Comparison of ENCODE assay signal across 22 cellular contexts in the genomic region with DNA sequence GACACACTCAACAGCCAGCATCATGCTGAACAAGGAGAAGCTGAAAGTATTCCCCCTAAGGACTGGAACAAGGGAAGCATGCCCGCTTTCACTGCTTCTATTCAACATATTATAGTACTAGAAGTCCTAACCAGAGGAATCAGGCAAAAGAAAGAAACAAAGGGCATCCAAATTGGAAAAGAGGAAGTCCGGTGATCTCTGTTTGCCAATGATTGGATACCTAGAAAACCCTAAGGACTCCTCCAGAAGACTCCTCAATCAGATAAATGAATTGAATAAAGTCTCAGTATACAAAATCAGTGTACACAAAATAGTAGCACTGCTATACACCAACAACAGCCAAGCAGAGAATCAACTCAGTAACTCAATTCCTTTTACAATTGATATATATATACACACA. TPM values are rescaled to one million over a fixed set of nuclear protein-coding genes. Genes with fewer than 3 reads are reported as not detected.
"Had no signal": no experiment of that assay in that cellular context is flagged by ENCODE, and none has a peak within 500 bp of the region (broad histone marks: within the 10 kb centered on the region; RNA-seq: fewer than 3 reads in every experiment).

No MANE protein-coding gene starts in this region.

- ATAC-seq: foreskin keratinocyte, gastroesophageal sphincter, heart left ventricle, left cardiac atrium, left lung, left ventricle myocardium superior, lower lobe of right lung, mucosa of descending colon had no signal

- DNase-seq: dermis blood vessel endothelial cell; dorsolateral prefrontal cortex; effector CD4-positive, alpha-beta T cell; effector memory CD4-positive, alpha-beta T cell; foreskin keratinocyte; heart left ventricle; hypothalamus; immature natural killer cell; left cardiac atrium; left lung; left ventricle myocardium superior; lower lobe of right lung; mesenchymal stem cell; mucosa of descending colon; naive B cell had no signal

- FAIRE-seq: colon, endothelial cell of umbilical vein, frontal cortex, keratinocyte had no signal

RNA-seq across cellular contexts. Expression of a gene that starts 45.0 kb away (rescaled TPM):
- total RNA-seq: lung microvascular endothelial cell, mesenteric fat pad had no signal
